Comparison of ENCODE assay signal across 13 cellular contexts in the genomic region with DNA sequence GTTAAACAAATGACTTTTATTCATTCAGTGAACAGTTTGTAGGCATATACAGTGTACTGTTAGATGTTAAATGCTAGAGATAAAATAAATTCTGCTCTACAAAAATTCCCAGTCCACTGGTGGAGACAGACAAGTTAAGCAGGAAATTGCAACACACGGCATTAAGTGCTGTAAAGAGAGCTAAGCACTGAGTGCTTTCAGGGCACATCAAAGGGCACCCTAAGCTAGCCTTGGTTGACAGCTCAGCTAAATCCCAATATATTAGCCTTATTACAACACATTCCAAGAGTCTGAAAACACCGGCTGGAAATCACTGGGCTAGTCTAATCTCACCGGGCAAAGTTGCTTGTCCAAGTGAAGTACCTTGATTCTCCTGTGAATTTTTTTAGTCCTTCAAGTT. TPM values are rescaled to one million over a fixed set of nuclear protein-coding genes. Genes with fewer than 3 reads are reported as not detected.
DNase-seq lines count a peak whose midpoint lies in the region; ATAC-seq and TF ChIP-seq lines count a peak whose summit lies in the region.
"Had no signal": no experiment of that assay in that cellular context is flagged by ENCODE, and none has a peak within 500 bp of the region (broad histone marks: within the 10 kb centered on the region; RNA-seq: fewer than 3 reads in every experiment).

No MANE protein-coding gene starts in this region.

- no peaks in the 10 kb centered on the region for H4K20me1 ChIP-seq in mammary epithelial cell (ENCODE audit: insufficient read depth, low read length)

- no peaks in the 10 kb centered on the region for H3K9me3 Mint-ChIP-seq in HFFc6
- no peaks in the 10 kb centered on the region for H3K9me3 Mint-ChIP-seq in activated T-cell treated with anti-CD3 and anti-CD28 coated beads, Interleukin-2, amount 50 U/mL, for 4 hours
- H3K9me3 Mint-ChIP-seq: activated naive CD8-positive, alpha-beta T cell treated with anti-CD3 and anti-CD28 coated beads, Interleukin-2, amount 50 U/mL, for 24 hours had no signal

- no peak overlapping the region for H2AFZ ChIP-seq in mammary epithelial cell (ENCODE audit: low read depth, low read length)

- TF ChIP-seq CTCF in A673 (conservative IDR thresholded peaks at IDR 0.05; ENCODE audit: low read depth, low read length) (no peak), HFFc6 (IDR thresholded peaks at IDR 0.05) (no peak), mammary epithelial cell (conservative IDR thresholded peaks at IDR 0.05 in 1 of 2, IDR thresholded peaks at IDR 0.05 in 1 of 2; ENCODE audit: extremely low read depth in 1 of 2, insufficient read depth in 1 of 2, low read depth in 1 of 2, low read length in 2 of 2) (no peak), tibial artery (IDR thresholded peaks at IDR 0.05) (no peak)

- intact Hi-C loops in A673 (cut with micrococcal nuclease; ENCODE audit: unreplicated experiment): no loop called here
- intact Hi-C loops in mammary epithelial cell (cut with micrococcal nuclease): loop anchor here (10.0 kb wide), 1 partner anchor 341 kb away; no protein-coding TSS in a partner anchor
- intact Hi-C loops in tibial artery (cut with DNase I; ENCODE audit: low total_unique reads): no loop called here

- H3K27ac ChIP-seq in A673 (ENCODE audit: low read depth, low read length, poor library complexity, severe bottlenecking): no peak overlapping the region
- H3K27ac ChIP-seq in mammary epithelial cell (ENCODE audit: insufficient read depth, low read depth, low read length): no peak overlapping the region
- H3K27ac ChIP-seq in tibial artery: peak overlapping the region in 1 of 2 donors; percentile 15

- in situ Hi-C loops in mammary epithelial cell (cut with MboI; ENCODE audit: low sequenced_read_pairs in 2 of 2): no loop called here

- DNase-seq in A673 (ENCODE audit: low spot score): peak; percentile 92
- peak; percentile 37 for DNase-seq in HFFc6
- DNase-seq in mammary epithelial cell: peak; percentile 4
- peak; percentile 63 for DNase-seq in left kidney (ENCODE audit: low read depth, low spot score)
- no peak for DNase-seq in epidermal melanocyte (ENCODE audit: insufficient read length, low spot score)
- DNase-seq in activated T-cell treated with anti-CD3 and anti-CD28 coated beads, Interleukin-2, amount 50 U/mL, for 4 hours: no peak
- no peak for DNase-seq in AG08395 (ENCODE audit: low spot score)
- DNase-seq in tibial artery: no peak
- DNase-seq: activated CD8-positive, alpha-beta memory T cell treated with anti-CD3 and anti-CD28 coated beads, Interleukin-2, amount 50 U/mL, for 48 hours; activated naive CD8-positive, alpha-beta T cell treated with anti-CD3 and anti-CD28 coated beads, Interleukin-2, amount 50 U/mL, for 24 hours; C1 segment of cervical spinal cord; effector memory CD8-positive, alpha-beta T cell; NCI-H2227 treated with DMSO at 0.1 percent for 48 hours had no signal

- H3K27me3 ChIP-seq in A673 (replicated peaks; ENCODE audit: insufficient read depth, low read depth, low read length, poor library complexity): no peaks in the 10 kb centered on the region
- H3K27me3 ChIP-seq in mammary epithelial cell (ENCODE audit: insufficient read depth, low read length): no peaks in the 10 kb centered on the region
- H3K27me3 ChIP-seq in tibial artery: no peaks in the 10 kb centered on the region

- H3K4me3 Mint-ChIP-seq in HFFc6: no peak overlapping the region
- no peak overlapping the region for H3K4me3 Mint-ChIP-seq in activated T-cell treated with anti-CD3 and anti-CD28 coated beads, Interleukin-2, amount 50 U/mL, for 4 hours
- H3K4me3 Mint-ChIP-seq: activated naive CD8-positive, alpha-beta T cell treated with anti-CD3 and anti-CD28 coated beads, Interleukin-2, amount 50 U/mL, for 24 hours; effector memory CD8-positive, alpha-beta T cell had no signal

- no peaks in the 10 kb centered on the region for H3K36me3 Mint-ChIP-seq in HFFc6 (ENCODE audit: low read depth)
- no peaks in the 10 kb centered on the region for H3K36me3 Mint-ChIP-seq in activated T-cell treated with anti-CD3 and anti-CD28 coated beads, Interleukin-2, amount 50 U/mL, for 4 hours (ENCODE audit: insufficient read depth)

- H3K4me1 ChIP-seq in A673 (ENCODE audit: insufficient read depth, low read length, poor library complexity, severe bottlenecking) (peaks cover 16% of the 10 kb centered on the region), mammary epithelial cell (ENCODE audit: insufficient read depth, low read length) (no peaks in the 10 kb centered on the region), tibial artery (peaks cover 0 to 23% (median 2%) of the 10 kb centered on the region in 4 donors)

- no peak for ATAC-seq in activated T-cell treated with anti-CD3 and anti-CD28 coated beads, Interleukin-2, amount 50 U/mL, for 4 hours
- ATAC-seq: activated naive CD8-positive, alpha-beta T cell treated with anti-CD3 and anti-CD28 coated beads, Interleukin-2, amount 50 U/mL, for 24 hours; effector memory CD8-positive, alpha-beta T cell had no signal

- H3K9ac ChIP-seq in mammary epithelial cell (ENCODE audit: insufficient read depth, low read length): no peak overlapping the region

- H3K79me2 ChIP-seq in mammary epithelial cell (ENCODE audit: insufficient read depth, low read length): no peaks in the 10 kb centered on the region

- H3K4me1 Mint-ChIP-seq in HFFc6 (ENCODE audit: low read depth): peaks cover 7% of the 10 kb centered on the region
- no peaks in the 10 kb centered on the region for H3K4me1 Mint-ChIP-seq in activated T-cell treated with anti-CD3 and anti-CD28 coated beads, Interleukin-2, amount 50 U/mL, for 4 hours (ENCODE audit: low read depth)
- H3K4me1 Mint-ChIP-seq: activated naive CD8-positive, alpha-beta T cell treated with anti-CD3 and anti-CD28 coated beads, Interleukin-2, amount 50 U/mL, for 24 hours had no signal

- no TSS peak for BruUV-seq in A673 (replicated peaks; lab: Mats Ljungman, UMichigan)
- no TSS peak for BruUV-seq in mammary epithelial cell (replicated peaks; lab: Mats Ljungman, UMichigan)

- dilution Hi-C loops in mammary epithelial cell (cut with HindIII; ENCODE audit: low sequenced_read_pairs): no loop called here

- CTCF ChIA-PET in A673 (lab: Charles Lee): no interaction called here
- CTCF ChIA-PET in mammary epithelial cell (lab: Charles Lee; ENCODE audit: low non-redundant PET): no interaction called here

- H3K4me2 ChIP-seq in mammary epithelial cell (ENCODE audit: insufficient read depth, low read depth, low read length): no peak overlapping the region

- 0 out of 2 replicates have a peak overlapping the region, but pooled peaks have one; percentile 11 for H3K27ac Mint-ChIP-seq in HFFc6
- H3K27ac Mint-ChIP-seq: activated naive CD8-positive, alpha-beta T cell treated with anti-CD3 and anti-CD28 coated beads, Interleukin-2, amount 50 U/mL, for 24 hours; effector memory CD8-positive, alpha-beta T cell had no signal

- H3K4me3 ChIP-seq in A673 (ENCODE audit: low read depth, low read length, poor library complexity, severe bottlenecking): no peak overlapping the region
- H3K4me3 ChIP-seq in mammary epithelial cell (replicated peaks in 1 of 3; ENCODE audit: insufficient read depth in 1 of 3, low read depth in 2 of 3, low read length in 3 of 3): no peak overlapping the region
- H3K4me3 ChIP-seq in tibial artery: no peak overlapping the region

- H3K9me3 ChIP-seq in A673 (ENCODE audit: low read depth, low read length, poor library complexity, severe bottlenecking) (no peaks in the 10 kb centered on the region), mammary epithelial cell (replicated peaks; ENCODE audit: insufficient read depth, low read length) (no peaks in the 10 kb centered on the region), tibial artery (no peaks in the 10 kb centered on the region)

- H3K36me3 ChIP-seq in A673 (ENCODE audit: insufficient read depth, low read length, poor library complexity, severe bottlenecking) (no peaks in the 10 kb centered on the region), mammary epithelial cell (ENCODE audit: insufficient read depth, low read length) (no peaks in the 10 kb centered on the region), tibial artery (peaks cover 0 to 4% (median 4%) of the 10 kb centered on the region in 3 donors)

- POLR2A ChIA-PET in A673 (lab: Charles Lee; ENCODE audit: low non-redundant PET): no interaction called here

- no peaks in the 10 kb centered on the region; the same call in 1 of the 2 replicates for H3K27me3 Mint-ChIP-seq in HFFc6 (ENCODE audit: insufficient read depth)
- H3K27me3 Mint-ChIP-seq in activated T-cell treated with anti-CD3 and anti-CD28 coated beads, Interleukin-2, amount 50 U/mL, for 4 hours (ENCODE audit: low read depth): no peaks in the 10 kb centered on the region
- H3K27me3 Mint-ChIP-seq: activated naive CD8-positive, alpha-beta T cell treated with anti-CD3 and anti-CD28 coated beads, Interleukin-2, amount 50 U/mL, for 24 hours; effector memory CD8-positive, alpha-beta T cell had no signal

- 56% methylated on average over 3 of the region's 3 CpGs for WGBS in mammary epithelial cell (ENCODE audit: low coverage, missing lambda C conversion rate)

RNA-seq across cellular contexts. Expression of a gene that starts 55.1 kb away (rescaled TPM):
- total RNA-seq in A673 (2021): 0.19 and 0.63 TPM in 2 replicates
- 1 to 10 TPM; 2.2 to 5.0 (median 3.2) TPM for total RNA-seq in HFFc6 (2021; fragmentation: NEBNext Ultra II Directional; extraction: Animal tissue kit (Norgen Biotek cat#: 25700))
- total RNA-seq in mammary epithelial cell: 1 to 10 TPM in 1 of 2 donors, under 1 TPM in 1; 0.64 to 1.3 TPM
- polyA plus RNA-seq in mammary epithelial cell: not detected
- not detected for polyA minus RNA-seq in mammary epithelial cell
- not detected for total RNA-seq in activated T-cell treated with anti-CD3 and anti-CD28 coated beads, Interleukin-2, amount 50 U/mL, for 4 hours

Comparison
In these comparisons a context has a peak if more than half of its experiments do, and no peak if none do; other contexts are left out.
1. DNase-seq: peak in A673 (single experiment), HFFc6 (single experiment), mammary epithelial cell (single experiment) and left kidney (single experiment); none in epidermal melanocyte (single experiment), activated T-cell treated with anti-CD3 and anti-CD28 coated beads, Interleukin-2, amount 50 U/mL, for 4 hours (single experiment), AG08395 (single experiment) and tibial artery (0 of 2).